Comparison of ENCODE assay signal across 16 cellular contexts in the genomic region with DNA sequence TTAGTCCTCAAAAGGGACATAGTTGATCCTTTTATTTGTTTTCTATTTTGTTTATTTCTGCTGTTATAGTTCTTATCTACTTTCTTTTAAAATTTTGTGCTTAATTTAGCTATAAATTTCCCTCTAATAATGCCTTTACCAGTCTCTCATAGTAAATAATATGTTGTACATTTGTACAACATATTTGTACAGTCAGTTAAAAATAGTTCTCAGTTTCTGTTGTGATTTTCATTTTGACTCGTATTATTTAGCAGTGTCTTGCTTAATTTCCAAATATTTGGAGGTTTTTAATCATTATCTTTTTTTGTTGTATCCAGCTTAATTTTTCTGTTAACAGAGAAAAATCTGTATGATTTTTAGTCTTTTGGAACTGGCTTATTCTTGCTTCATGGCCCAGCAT.
DNase-seq lines count a peak whose midpoint lies in the region; ATAC-seq, FAIRE-seq and TF ChIP-seq lines count a peak whose summit lies in the region.
"Had no signal": no experiment of that assay in that cellular context is flagged by ENCODE, and none has a peak within 500 bp of the region (broad histone marks: within the 10 kb centered on the region; RNA-seq: fewer than 3 reads in every experiment).

No MANE protein-coding gene starts in this region.

- no peaks in the 10 kb centered on the region for H3K36me3 ChIP-seq in KMS-11 (ENCODE audit: insufficient read depth)
- no peaks in the 10 kb centered on the region for H3K36me3 ChIP-seq in kidney (ENCODE audit: control insufficient read depth in 1 of 2, insufficient read depth in 2 of 2, low read length in 2 of 2)
- H3K36me3 ChIP-seq in tibial artery: no peaks in the 10 kb centered on the region
- H3K36me3 ChIP-seq in gastroesophageal sphincter: no peaks in the 10 kb centered on the region

- no peak for TF ChIP-seq POLR2A in gastroesophageal sphincter (IDR thresholded peaks at IDR 0.05)

- TF ChIP-seq EP300 in gastroesophageal sphincter (IDR thresholded peaks at IDR 0.05): no peak

- no peaks in the 10 kb centered on the region for H3K79me2 ChIP-seq in KMS-11 (ENCODE audit: insufficient read depth, low read depth)

- H3K4me1 ChIP-seq in KMS-11 (ENCODE audit: low read depth, poor library complexity, severe bottlenecking) (peaks cover 28% of the 10 kb centered on the region), kidney (ENCODE audit: control insufficient read depth in 1 of 2, insufficient read depth in 1 of 2, low read depth in 1 of 2, low read length in 2 of 2) (no peaks in the 10 kb centered on the region), tibial artery (no peaks in the 10 kb centered on the region), gastroesophageal sphincter (peaks cover 0 to 8% (median 0%) of the 10 kb centered on the region in 3 donors)

- H3K27ac ChIP-seq in KMS-11 (no peak overlapping the region), kidney (ENCODE audit: low read depth in 2 of 2, low read length in 2 of 2) (no peak overlapping the region), tibial artery (no peak overlapping the region), gastroesophageal sphincter (no peak overlapping the region)
- H3K27ac ChIP-seq: HL-60 had no signal

- H3K4me2 ChIP-seq in KMS-11: peak overlapping the region; percentile 25
- H3K4me2 ChIP-seq: GM23338 had no signal

- H3K9ac ChIP-seq in KMS-11 (no peak overlapping the region), kidney (ENCODE audit: low read length in 2 of 2) (no peak overlapping the region)

- intact Hi-C loops in kidney (cut with DNase I): no loop called here
- intact Hi-C loops in tibial artery (cut with DNase I; ENCODE audit: low total_unique reads): no loop called here

- peak; percentile 40 for ATAC-seq in GM19395 (IDR thresholded peaks at IDR 0.05; ENCODE audit: unreplicated experiment)
- ATAC-seq in gastroesophageal sphincter: no peak
- ATAC-seq: GM23338 had no signal

- DNase-seq in kidney (no peak), tibial artery (no peak), NOMO-1 (lab: John Stamatoyannopoulos, UW; ENCODE audit: unreplicated experiment in 2 of 2) (no peak), GOT3 (lab: John Stamatoyannopoulos, UW) (no peak)
- DNase-seq: C1 segment of cervical spinal cord; Calu3; CD4-positive, alpha-beta T cell; DMS 273 treated with DMSO at 0.1 percent for 48 hours; H9 had no signal

- no peaks in the 10 kb centered on the region for H4K20me1 ChIP-seq in KMS-11 (ENCODE audit: insufficient read depth)

- TF ChIP-seq CTCF in KMS-11 (conservative IDR thresholded peaks at IDR 0.05; ENCODE audit: low read depth, low read length): no peak
- no peak for TF ChIP-seq CTCF in kidney (IDR thresholded peaks at IDR 0.05; ENCODE audit: borderline replicate concordance, extremely low read depth, insufficient read depth)
- TF ChIP-seq CTCF in tibial artery (IDR thresholded peaks at IDR 0.05): no peak
- no peak for TF ChIP-seq CTCF in gastroesophageal sphincter (IDR thresholded peaks at IDR 0.05)

- FAIRE-seq in kidney (lab: Jason Lieb, UNC): peak; percentile 85
- FAIRE-seq: A204.1, GM18507 had no signal

- no peak overlapping the region for H2AFZ ChIP-seq in KMS-11 (ENCODE audit: low read depth)
- H2AFZ ChIP-seq: GM23338 had no signal

- 47 to 71% methylated on average over 1 of the region's 1 CpG for whole genome bisulfite sequencing in gastroesophageal sphincter (ENCODE audit: low coverage in 1 of 2), 2 donors

- H3K27me3 ChIP-seq in KMS-11 (ENCODE audit: insufficient read depth, low read depth) (no peaks in the 10 kb centered on the region), tibial artery (no peaks in the 10 kb centered on the region), gastroesophageal sphincter (no peaks in the 10 kb centered on the region)

- H3K4me3 ChIP-seq in KMS-11 (IDR thresholded peaks at IDR 0.05; ENCODE audit: insufficient read depth, low read depth, low read length) (no peak overlapping the region), kidney (ENCODE audit: low read length in 2 of 2) (no peak overlapping the region), tibial artery (no peak overlapping the region), gastroesophageal sphincter (no peak overlapping the region)
- H3K4me3 ChIP-seq: GM23338 had no signal

- no peaks in the 10 kb centered on the region for H3K9me3 ChIP-seq in kidney (ENCODE audit: control insufficient read depth in 1 of 2, low read length in 2 of 2)
- no peaks in the 10 kb centered on the region for H3K9me3 ChIP-seq in tibial artery
- H3K9me3 ChIP-seq in gastroesophageal sphincter: no peaks in the 10 kb centered on the region
